In the genomic region with DNA sequence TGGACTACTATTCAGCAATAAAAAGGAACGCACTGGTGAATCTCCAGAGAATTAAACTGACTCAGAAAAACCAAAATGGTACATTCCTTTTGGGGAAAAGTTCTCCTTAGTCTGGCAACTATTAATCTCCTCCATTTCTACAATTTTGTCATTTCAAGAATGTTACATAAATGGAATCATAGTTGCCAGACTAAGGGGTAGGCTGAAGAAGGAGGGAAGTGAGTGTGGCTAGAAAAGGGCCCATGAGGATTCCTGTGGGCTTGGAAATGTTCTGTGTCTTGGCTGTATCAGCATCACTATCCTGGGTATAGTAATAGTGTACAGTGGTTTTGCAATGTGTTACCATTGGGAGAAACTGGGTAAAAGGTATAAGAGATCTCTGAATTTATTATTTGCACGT, we compare ENCODE assay signal across 19 cellular contexts.
A peak's percentile ranks its signal among the peaks of the same experiment; 100 is the strongest.
DNase-seq lines count a peak whose midpoint lies in the region; ATAC-seq lines count a peak whose summit lies in the region.
"Had no signal": no experiment of that assay in that cellular context is flagged by ENCODE, and none has a peak within 500 bp of the region (broad histone marks: within the 10 kb centered on the region; RNA-seq: fewer than 3 reads in every experiment).

No MANE protein-coding gene starts in this region.

- no peak for ATAC-seq in stimulated activated naive B cell treated with anti-CD40 and anti-IgM and Interleukin-4, amounts not matched to agents 10 μg/mL and 1 μg/mL and 100 μg/mL, for 72 hours (replicated peaks)
- ATAC-seq in HG03520 (IDR thresholded peaks at IDR 0.05; ENCODE audit: unreplicated experiment), result no peak
- ATAC-seq: CD8-positive, alpha-beta T cell; GM23338; HCT116 had no signal

- peak; percentile 4 for DNase-seq in EH (ENCODE audit: low read depth)
- peak; percentile 16 for DNase-seq in amniotic epithelial cell (ENCODE audit: low read depth)
- peak; percentile 26 for DNase-seq in fibroblast of peridontal ligament (ENCODE audit: extremely low read depth)
- DNase-seq in stimulated activated naive B cell treated with anti-CD40 and anti-IgM and Interleukin-4, amounts not matched to agents 10 μg/mL and 1 μg/mL and 100 μg/mL, for 72 hours, result no peak
- no peak for DNase-seq in dermis blood vessel endothelial cell
- no peak for DNase-seq in NCI-H2171 (lab: John Stamatoyannopoulos, UW)
- no peak for DNase-seq in head of caudate nucleus
- DNase-seq: Caco-2; CD4-positive, CD25-positive, alpha-beta regulatory T cell; CD8-positive, alpha-beta T cell; DMS153; DND-41; EL; GF-D8; H9 had no signal

- H3K36me3 Mint-ChIP-seq in stimulated activated naive B cell treated with anti-CD40 and anti-IgM and Interleukin-4, amounts not matched to agents 10 μg/mL and 1 μg/mL and 100 μg/mL, for 72 hours, result peaks cover 29 to 36% of the 10 kb centered on the region in 2 donors

- peak overlapping the region; percentile 37 for H3K27ac Mint-ChIP-seq in stimulated activated naive B cell treated with anti-CD40 and anti-IgM and Interleukin-4, amounts not matched to agents 10 μg/mL and 1 μg/mL and 100 μg/mL, for 72 hours
- H3K27ac Mint-ChIP-seq: B cell; CD4-positive, CD25-positive, alpha-beta regulatory T cell; CD8-positive, alpha-beta T cell; GM23338; H9 had no signal

- H3K4me3 Mint-ChIP-seq in stimulated activated naive B cell treated with anti-CD40 and anti-IgM and Interleukin-4, amounts not matched to agents 10 μg/mL and 1 μg/mL and 100 μg/mL, for 72 hours, result no peak overlapping the region
- H3K4me3 Mint-ChIP-seq: B cell; CD4-positive, CD25-positive, alpha-beta regulatory T cell; CD8-positive, alpha-beta T cell; GM23338; H9 had no signal

- no peaks in the 10 kb centered on the region for H3K27me3 Mint-ChIP-seq in stimulated activated naive B cell treated with anti-CD40 and anti-IgM and Interleukin-4, amounts not matched to agents 10 μg/mL and 1 μg/mL and 100 μg/mL, for 72 hours
- H3K27me3 Mint-ChIP-seq: B cell; CD4-positive, CD25-positive, alpha-beta regulatory T cell had no signal

- H3K9me3 Mint-ChIP-seq in stimulated activated naive B cell treated with anti-CD40 and anti-IgM and Interleukin-4, amounts not matched to agents 10 μg/mL and 1 μg/mL and 100 μg/mL, for 72 hours, result no peaks in the 10 kb centered on the region
- H3K9me3 Mint-ChIP-seq: CD4-positive, CD25-positive, alpha-beta regulatory T cell; CD8-positive, alpha-beta T cell; GM23338; H9 had no signal

- peaks cover 7 to 14% of the 10 kb centered on the region in 2 donors for H3K4me1 Mint-ChIP-seq in stimulated activated naive B cell treated with anti-CD40 and anti-IgM and Interleukin-4, amounts not matched to agents 10 μg/mL and 1 μg/mL and 100 μg/mL, for 72 hours
- H3K4me1 Mint-ChIP-seq: B cell, GM23338, H9 had no signal

- intact Hi-C loops in head of caudate nucleus (cut with DNase I), result no loop called here

Comparison
In these comparisons a context has a peak if more than half of its experiments do, and no peak if none do; other contexts are left out.
1. DNase-seq: peak in EH (single experiment), amniotic epithelial cell (single experiment) and fibroblast of peridontal ligament (single experiment); none in stimulated activated naive B cell treated with anti-CD40 and anti-IgM and Interleukin-4, amounts not matched to agents 10 μg/mL and 1 μg/mL and 100 μg/mL, for 72 hours (single experiment), dermis blood vessel endothelial cell (single experiment), NCI-H2171 (single experiment) and head of caudate nucleus (0 of 42).